13 cellular contexts compared by ENCODE assay signal in genomic region chr1:159892944-159893343, GRCh38. TPM values are rescaled to one million over a fixed set of nuclear protein-coding genes. Genes with fewer than 3 reads are reported as not detected.
DNase-seq lines count a peak whose midpoint lies in the region; ATAC-seq and TF ChIP-seq lines count a peak whose summit lies in the region.
"Had no signal": no experiment of that assay in that cellular context is flagged by ENCODE, and none has a peak within 500 bp of the region (broad histone marks: within the 10 kb centered on the region; RNA-seq: fewer than 3 reads in every experiment).

No MANE protein-coding gene starts in this region.

- no peak overlapping the region for H3K27ac Mint-ChIP-seq in HFFc6
- no peak overlapping the region for H3K27ac Mint-ChIP-seq in activated T-helper 1 cell treated with anti-CD3 and anti-CD28 coated beads, Interleukin-12 subunit alpha, Interleukin-12 subunit beta, Interleukin-2, Interleukin-4 antibody, amounts not matched to agents 30 ng/mL and 10 ng/mL and 1 ng/mL, durations not matched to agents 14 hours and 24 hours and 36 hours
- H3K27ac Mint-ChIP-seq: activated naive CD8-positive, alpha-beta T cell treated with anti-CD3 and anti-CD28 coated beads, Interleukin-2, amount 50 U/mL, for 24 hours; stimulated activated naive CD8-positive, alpha-beta T cell treated with anti-CD3 and anti-CD28 coated beads, Interleukin-15, Interleukin-2, amounts not matched to agents 100 ng/mL and 50 ng/mL, for 24 hours; T-helper 2 cell treated with Interferon-gamma antibody and Interleukin-4, amounts not matched to agents 5 μg/mL and 100 μg/mL, for 36 hours had no signal

- H3K27ac ChIP-seq in VCaP = no peak overlapping the region

- peak; percentile 48 for DNase-seq in NCI-H748 (lab: John Stamatoyannopoulos, UW; ENCODE audit: unreplicated experiment)
- no peak for DNase-seq in NCI-H748 treated with DMSO at 0.1 percent for 48 hours (lab: John Stamatoyannopoulos, UW)
- DNase-seq in HFFc6 = no peak
- no peak for DNase-seq in left colon
- DNase-seq in left cardiac atrium = no peak
- no peak for DNase-seq in activated T-helper 1 cell treated with anti-CD3 and anti-CD28 coated beads, Interleukin-12 subunit alpha, Interleukin-12 subunit beta, Interleukin-2, Interleukin-4 antibody, amounts not matched to agents 30 ng/mL and 10 ng/mL and 1 ng/mL, durations not matched to agents 14 hours and 24 hours and 36 hours (ENCODE audit: low spot score)
- DNase-seq: activated naive CD8-positive, alpha-beta T cell treated with anti-CD3 and anti-CD28 coated beads, Interleukin-2, amount 50 U/mL, for 24 hours; HCEC 1CT; NCI-H187 treated with DMSO at 0.1 percent for 48 hours had no signal

- peaks cover 42% of the 10 kb centered on the region for H3K4me1 Mint-ChIP-seq in HFFc6 (ENCODE audit: low read depth)
- peaks cover 12% of the 10 kb centered on the region for H3K4me1 Mint-ChIP-seq in activated T-helper 1 cell treated with anti-CD3 and anti-CD28 coated beads, Interleukin-12 subunit alpha, Interleukin-12 subunit beta, Interleukin-2, Interleukin-4 antibody, amounts not matched to agents 30 ng/mL and 10 ng/mL and 1 ng/mL, durations not matched to agents 14 hours and 24 hours and 36 hours (ENCODE audit: low read depth)

- intact Hi-C loops in left colon (cut with DNase I, micrococcal nuclease) = loop anchor here in 1 of 2 donors (5.0 kb wide), 1 partner anchor 96 kb away; no protein-coding TSS in a partner anchor
- intact Hi-C loops in left cardiac atrium (cut with DNase I) = loop anchor here (5.0 kb wide), 2 partner anchors 91 to 111 kb away; partner anchors contain the start of genes DUSP23 (in 1 of the 2) and FCRL6 (in 1 of the 2)
- intact Hi-C loops in activated T-helper 1 cell treated with anti-CD3 and anti-CD28 coated beads, Interleukin-12 subunit alpha, Interleukin-12 subunit beta, Interleukin-2, Interleukin-4 antibody, amounts not matched to agents 30 ng/mL and 10 ng/mL and 1 ng/mL, durations not matched to agents 14 hours and 24 hours and 36 hours (cut with micrococcal nuclease) = loop anchor here (1.0 to 5.0 kb wide), 2 partner anchors 114 to 731 kb away; no protein-coding TSS in a partner anchor

- no peaks in the 10 kb centered on the region for H3K9me3 Mint-ChIP-seq in HFFc6
- no peaks in the 10 kb centered on the region for H3K9me3 Mint-ChIP-seq in activated T-helper 1 cell treated with anti-CD3 and anti-CD28 coated beads, Interleukin-12 subunit alpha, Interleukin-12 subunit beta, Interleukin-2, Interleukin-4 antibody, amounts not matched to agents 30 ng/mL and 10 ng/mL and 1 ng/mL, durations not matched to agents 14 hours and 24 hours and 36 hours
- H3K9me3 Mint-ChIP-seq: activated naive CD8-positive, alpha-beta T cell treated with anti-CD3 and anti-CD28 coated beads, Interleukin-2, amount 50 U/mL, for 24 hours; stimulated activated naive CD8-positive, alpha-beta T cell treated with anti-CD3 and anti-CD28 coated beads, Interleukin-15, Interleukin-2, amounts not matched to agents 100 ng/mL and 50 ng/mL, for 24 hours; T-helper 2 cell treated with Interferon-gamma antibody and Interleukin-4, amounts not matched to agents 5 μg/mL and 100 μg/mL, for 36 hours had no signal

- 0 out of 2 replicates have a peak, but pooled peaks cover 3% of the 10 kb centered on the region for H3K36me3 Mint-ChIP-seq in HFFc6 (ENCODE audit: low read depth)
- H3K36me3 Mint-ChIP-seq in activated T-helper 1 cell treated with anti-CD3 and anti-CD28 coated beads, Interleukin-12 subunit alpha, Interleukin-12 subunit beta, Interleukin-2, Interleukin-4 antibody, amounts not matched to agents 30 ng/mL and 10 ng/mL and 1 ng/mL, durations not matched to agents 14 hours and 24 hours and 36 hours (ENCODE audit: low read depth) = no peaks in the 10 kb centered on the region

- no peak overlapping the region for H3K4me3 Mint-ChIP-seq in HFFc6
- H3K4me3 Mint-ChIP-seq in activated T-helper 1 cell treated with anti-CD3 and anti-CD28 coated beads, Interleukin-12 subunit alpha, Interleukin-12 subunit beta, Interleukin-2, Interleukin-4 antibody, amounts not matched to agents 30 ng/mL and 10 ng/mL and 1 ng/mL, durations not matched to agents 14 hours and 24 hours and 36 hours = no peak overlapping the region
- H3K4me3 Mint-ChIP-seq: activated naive CD8-positive, alpha-beta T cell treated with anti-CD3 and anti-CD28 coated beads, Interleukin-2, amount 50 U/mL, for 24 hours; stimulated activated naive CD8-positive, alpha-beta T cell treated with anti-CD3 and anti-CD28 coated beads, Interleukin-15, Interleukin-2, amounts not matched to agents 100 ng/mL and 50 ng/mL, for 24 hours; T-helper 2 cell treated with Interferon-gamma antibody and Interleukin-4, amounts not matched to agents 5 μg/mL and 100 μg/mL, for 36 hours had no signal

- peak; percentile 25; the same call in 1 of the 2 replicates for TF ChIP-seq CTCF in HFFc6 (IDR thresholded peaks at IDR 0.05)
- TF ChIP-seq CTCF in VCaP (conservative IDR thresholded peaks at IDR 0.05) = 0 out of 2 replicates have a peak, but pooled peaks have one; percentile 15

- ATAC-seq in left colon (peak; percentile 48), left cardiac atrium (no peak), HG02981 (IDR thresholded peaks at IDR 0.05; ENCODE audit: unreplicated experiment) (no peak)
- ATAC-seq: activated naive CD8-positive, alpha-beta T cell treated with anti-CD3 and anti-CD28 coated beads, Interleukin-2, amount 50 U/mL, for 24 hours had no signal

- no peaks in the 10 kb centered on the region for H3K27me3 Mint-ChIP-seq in HFFc6 (ENCODE audit: insufficient read depth)
- H3K27me3 Mint-ChIP-seq in activated T-helper 1 cell treated with anti-CD3 and anti-CD28 coated beads, Interleukin-12 subunit alpha, Interleukin-12 subunit beta, Interleukin-2, Interleukin-4 antibody, amounts not matched to agents 30 ng/mL and 10 ng/mL and 1 ng/mL, durations not matched to agents 14 hours and 24 hours and 36 hours (ENCODE audit: insufficient read depth) = peaks cover 18% of the 10 kb centered on the region
- H3K27me3 Mint-ChIP-seq: activated naive CD8-positive, alpha-beta T cell treated with anti-CD3 and anti-CD28 coated beads, Interleukin-2, amount 50 U/mL, for 24 hours; stimulated activated naive CD8-positive, alpha-beta T cell treated with anti-CD3 and anti-CD28 coated beads, Interleukin-15, Interleukin-2, amounts not matched to agents 100 ng/mL and 50 ng/mL, for 24 hours had no signal

RNA-seq across cellular contexts. Expression of gene CFAP45, which starts 7.0 kb away (rescaled TPM):
- 1 to 10 TPM in 4 of 6 experiments, under 1 TPM in 2; 0.94 to 2.5 (median 1.2) TPM for total RNA-seq in HFFc6 (2021; fragmentation: NEBNext Ultra II Directional; extraction: Animal tissue kit (Norgen Biotek cat#: 25700))
- total RNA-seq in left colon (under 1 TPM; 0.31 to 0.34 TPM), left cardiac atrium (1 to 10 TPM; 1.6 to 2.0 TPM)
- total RNA-seq in activated T-helper 1 cell treated with anti-CD3 and anti-CD28 coated beads, Interleukin-12 subunit alpha, Interleukin-12 subunit beta, Interleukin-2, Interleukin-4 antibody, amounts not matched to agents 30 ng/mL and 10 ng/mL and 1 ng/mL, durations not matched to agents 14 hours and 24 hours and 36 hours = 0.78 and 1.7 TPM in 2 replicates

RNA-seq across cellular contexts. Expression of gene VSIG8, which starts 30.5 kb away (rescaled TPM):
- not detected for total RNA-seq in HFFc6 (2021; fragmentation: NEBNext Ultra II Directional; extraction: Animal tissue kit (Norgen Biotek cat#: 25700))
- total RNA-seq in left colon (not detected), left cardiac atrium (not detected)
- total RNA-seq in activated T-helper 1 cell treated with anti-CD3 and anti-CD28 coated beads, Interleukin-12 subunit alpha, Interleukin-12 subunit beta, Interleukin-2, Interleukin-4 antibody, amounts not matched to agents 30 ng/mL and 10 ng/mL and 1 ng/mL, durations not matched to agents 14 hours and 24 hours and 36 hours = not detected in 2 replicates

RNA-seq across cellular contexts. Expression of gene TAGLN2, which starts 32.4 kb away (rescaled TPM):
- total RNA-seq in HFFc6 (2021; fragmentation: NEBNext Ultra II Directional; extraction: Animal tissue kit (Norgen Biotek cat#: 25700)) = 100 to 1,000 TPM; 560 to 914 (median 815) TPM
- total RNA-seq in left colon (100 to 1,000 TPM; 268 to 291 TPM), left cardiac atrium (100 to 1,000 TPM; 201 to 276 TPM)
- total RNA-seq in activated T-helper 1 cell treated with anti-CD3 and anti-CD28 coated beads, Interleukin-12 subunit alpha, Interleukin-12 subunit beta, Interleukin-2, Interleukin-4 antibody, amounts not matched to agents 30 ng/mL and 10 ng/mL and 1 ng/mL, durations not matched to agents 14 hours and 24 hours and 36 hours = 442 and 461 TPM in 2 replicates

RNA-seq across cellular contexts. Expression of gene IGSF9, which starts 52.5 kb away (rescaled TPM):
- total RNA-seq in HFFc6 (2021; fragmentation: NEBNext Ultra II Directional; extraction: Animal tissue kit (Norgen Biotek cat#: 25700)) = not detected
- total RNA-seq in left colon (10 to 100 TPM; 31.5 to 46.3 TPM), left cardiac atrium (1 to 10 TPM; 1.4 to 3.3 TPM)
- total RNA-seq in activated T-helper 1 cell treated with anti-CD3 and anti-CD28 coated beads, Interleukin-12 subunit alpha, Interleukin-12 subunit beta, Interleukin-2, Interleukin-4 antibody, amounts not matched to agents 30 ng/mL and 10 ng/mL and 1 ng/mL, durations not matched to agents 14 hours and 24 hours and 36 hours = not detected in 2 replicates
